1 cellular context compared by ENCODE assay signal in genomic region chr15:55407949-55408766, GRCh38.
TF ChIP-seq lines count a peak whose summit lies in the region.

Gene CCPG1 (minus strand): TSS chr15:55408359. CDS start chr15:55389424, 18,935 bp downstream.
A gene with protein sequence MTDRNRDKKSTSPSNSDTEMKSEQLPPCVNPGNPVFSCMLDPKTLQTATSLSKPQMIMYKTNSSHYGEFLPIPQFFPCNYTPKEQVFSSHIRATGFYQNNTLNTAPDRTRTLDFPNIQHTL (plus strand): TSS chr15:55408495. CDS start chr15:55408769, 274 bp downstream.

TF ChIP-seq in WTC11, 78 proteins besides CTCF, POLR2A, EP300 and RAD21 (continued from another document):
- no peak for TF ChIP-seq ATF2 (CRISPR knock-in tag; IDR thresholded peaks at IDR 0.05; ENCODE audit: borderline replicate concordance, low read depth)
- TF ChIP-seq ZNF396 (CRISPR knock-in tag; IDR thresholded peaks at IDR 0.05; ENCODE audit: borderline replicate concordance) = no peak
- TF ChIP-seq EMX1 (CRISPR knock-in tag; IDR thresholded peaks at IDR 0.05) = no peak
- no peak for TF ChIP-seq IRF2 (CRISPR knock-in tag; IDR thresholded peaks at IDR 0.05; ENCODE audit: borderline replicate concordance, low read depth)
- 0 out of 2 replicates have a peak, but pooled peaks have one; percentile 20 for TF ChIP-seq GABPB1 (CRISPR knock-in tag; IDR thresholded peaks at IDR 0.05)
TF ChIP-seq in WTC11: peak in this region for 12.
